Comparison of ENCODE assay signal across 21 cellular contexts in the genomic region with DNA sequence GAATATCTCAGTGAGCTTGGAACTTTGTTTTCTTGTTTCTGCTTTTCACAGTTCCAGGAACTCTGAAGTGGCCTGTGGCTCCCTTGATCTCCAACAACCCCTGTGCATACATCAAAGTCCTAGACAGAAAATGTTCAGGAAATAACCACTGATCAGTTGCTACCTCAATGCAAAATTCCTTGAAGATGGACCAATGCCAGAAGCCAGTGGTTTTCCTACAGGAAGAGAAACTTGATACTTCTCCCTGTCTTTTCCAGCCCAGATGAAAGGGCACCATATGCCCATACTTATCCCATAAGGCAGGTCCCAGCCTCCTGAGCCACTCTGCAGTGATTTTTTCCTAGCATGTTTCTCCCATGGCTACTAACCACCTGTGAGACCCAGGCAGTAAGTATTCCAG. TPM values are rescaled to one million over a fixed set of nuclear protein-coding genes. Genes with fewer than 3 reads are reported as not detected.
A peak's percentile ranks its signal among the peaks of the same experiment; 100 is the strongest.
DNase-seq lines count a peak whose midpoint lies in the region; ATAC-seq and TF ChIP-seq lines count a peak whose summit lies in the region.
"Had no signal": no experiment of that assay in that cellular context is flagged by ENCODE, and none has a peak within 500 bp of the region (broad histone marks: within the 10 kb centered on the region; RNA-seq: fewer than 3 reads in every experiment).

No MANE protein-coding gene starts in this region.

- no peak for TF ChIP-seq CTCF in AG10803 (conservative IDR thresholded peaks at IDR 0.05; ENCODE audit: low read length)
- no peak for TF ChIP-seq CTCF in SK-N-SH (IDR thresholded peaks at IDR 0.05)
- no peak for TF ChIP-seq CTCF in gastroesophageal sphincter (IDR thresholded peaks at IDR 0.05)

- H3K79me2 ChIP-seq in SK-N-SH (ENCODE audit: insufficient read depth) (no peaks in the 10 kb centered on the region), GM23248 (ENCODE audit: insufficient read depth) (no peaks in the 10 kb centered on the region)

- DNase-seq in AG10803 (ENCODE audit: low read depth): peak; percentile 41
- peak; percentile 18 for DNase-seq in HK-2 (ENCODE audit: unreplicated experiment)
- DNase-seq in SK-N-SH: no peak
- DNase-seq in glomerular visceral epithelial cell (ENCODE audit: extremely low spot score): peak; percentile 69
- no peak for DNase-seq in GM23248
- DNase-seq: activated effector memory CD4-positive, alpha-beta T cell treated with anti-CD3 and anti-CD28 coated beads, Interleukin-2, amount 50 U/mL, for 16 hours; anterior cingulate cortex; CD8-positive, alpha-beta T cell; Karpas-422; natural killer cell; NCI-H146; NCI-H510A treated with DMSO at 0.1 percent for 48 hours; Peyer's patch; psoas muscle; uterus; WERI-Rb-1 had no signal

- peaks cover 10% of the 10 kb centered on the region in 2 experiments; a peak in 3 of 4 replicates for H3K4me1 ChIP-seq in SK-N-SH (ENCODE audit: control insufficient read depth in 1 of 2, insufficient read depth in 2 of 2, low read depth in 1 of 2, low read length in 1 of 2)
- H3K4me1 ChIP-seq in gastroesophageal sphincter: peaks cover 6 to 20% (median 12%) of the 10 kb centered on the region in 3 donors
- peaks cover 17% of the 10 kb centered on the region for H3K4me1 ChIP-seq in GM23248 (ENCODE audit: insufficient read depth)
- H3K4me1 ChIP-seq: psoas muscle, uterus had no signal

- TF ChIP-seq POLR2A in gastroesophageal sphincter (IDR thresholded peaks at IDR 0.05): no peak

- H3K27ac Mint-ChIP-seq in stimulated activated memory B cell treated with anti-CD40 and anti-IgM and Interleukin-4, amounts not matched to agents 10 μg/mL and 1 μg/mL and 100 μg/mL, for 72 hours: no peak overlapping the region
- no peak overlapping the region for H3K27ac Mint-ChIP-seq in activated T-helper 17 cell treated with anti-CD3 and anti-CD28 coated beads, Interleukin-2, amount 50 U/mL, for 72 hours
- H3K27ac Mint-ChIP-seq: CD8-positive, alpha-beta T cell; dendritic cell treated with granulocyte-macrophage colony-stimulating factor and Interleukin-4, amounts not matched to agents 40 ng/mL and 50 ng/mL, for 4 days; natural killer cell had no signal

- no peak overlapping the region for H3K4me3 Mint-ChIP-seq in stimulated activated memory B cell treated with anti-CD40 and anti-IgM and Interleukin-4, amounts not matched to agents 10 μg/mL and 1 μg/mL and 100 μg/mL, for 72 hours
- H3K4me3 Mint-ChIP-seq in activated T-helper 17 cell treated with anti-CD3 and anti-CD28 coated beads, Interleukin-2, amount 50 U/mL, for 72 hours: no peak overlapping the region
- H3K4me3 Mint-ChIP-seq: CD8-positive, alpha-beta T cell; dendritic cell treated with granulocyte-macrophage colony-stimulating factor and Interleukin-4, amounts not matched to agents 40 ng/mL and 50 ng/mL, for 4 days; natural killer cell had no signal

- POLR2A ChIA-PET in SK-N-SH (lab: Yijun Ruan, JAX): no interaction called here

- CTCF ChIA-PET in SK-N-SH (lab: Yijun Ruan, JAX): interaction anchor here (1.1 kb wide), 1 partner anchor 308 kb away, joined by 4 read pairs; no protein-coding TSS in a partner anchor

- H4K20me1 ChIP-seq in SK-N-SH (ENCODE audit: insufficient read depth): no peaks in the 10 kb centered on the region
- no peaks in the 10 kb centered on the region for H4K20me1 ChIP-seq in GM23248 (ENCODE audit: insufficient read depth)

- no peak overlapping the region for H3K9ac ChIP-seq in SK-N-SH
- H3K9ac ChIP-seq in GM23248: no peak overlapping the region

- H3K9me3 ChIP-seq in SK-N-SH (no peaks in the 10 kb centered on the region), gastroesophageal sphincter (no peaks in the 10 kb centered on the region), GM23248 (ENCODE audit: low read depth) (no peaks in the 10 kb centered on the region)
- H3K9me3 ChIP-seq: Peyer's patch, psoas muscle, uterus had no signal

- H3K27me3 Mint-ChIP-seq in stimulated activated memory B cell treated with anti-CD40 and anti-IgM and Interleukin-4, amounts not matched to agents 10 μg/mL and 1 μg/mL and 100 μg/mL, for 72 hours: no peaks in the 10 kb centered on the region
- no peaks in the 10 kb centered on the region for H3K27me3 Mint-ChIP-seq in activated T-helper 17 cell treated with anti-CD3 and anti-CD28 coated beads, Interleukin-2, amount 50 U/mL, for 72 hours
- H3K27me3 Mint-ChIP-seq: dendritic cell treated with granulocyte-macrophage colony-stimulating factor and Interleukin-4, amounts not matched to agents 40 ng/mL and 50 ng/mL, for 4 days had no signal

- H3K27me3 ChIP-seq in SK-N-SH (ENCODE audit: insufficient read depth): no peaks in the 10 kb centered on the region
- H3K27me3 ChIP-seq in gastroesophageal sphincter: no peaks in the 10 kb centered on the region
- no peaks in the 10 kb centered on the region for H3K27me3 ChIP-seq in GM23248 (replicated peaks; ENCODE audit: insufficient read depth)
- H3K27me3 ChIP-seq: Peyer's patch, uterus had no signal

- H2AFZ ChIP-seq in SK-N-SH (ENCODE audit: low read depth) (no peak overlapping the region), GM23248 (no peak overlapping the region)

- H3K27ac ChIP-seq in SK-N-SH (ENCODE audit: low read depth in 2 of 2, low read length in 1 of 2) (peak overlapping the region in 1 of 2 experiments; percentile 53; a peak in 1 of 4 replicates), gastroesophageal sphincter (no peak overlapping the region), GM23248 (no peak overlapping the region)
- H3K27ac ChIP-seq: HL-60, psoas muscle, uterus, WERI-Rb-1 had no signal

- H3K36me3 Mint-ChIP-seq in stimulated activated memory B cell treated with anti-CD40 and anti-IgM and Interleukin-4, amounts not matched to agents 10 μg/mL and 1 μg/mL and 100 μg/mL, for 72 hours: peaks cover 25% of the 10 kb centered on the region
- peaks cover 23% of the 10 kb centered on the region for H3K36me3 Mint-ChIP-seq in activated T-helper 17 cell treated with anti-CD3 and anti-CD28 coated beads, Interleukin-2, amount 50 U/mL, for 72 hours (ENCODE audit: low read depth)

- H3K4me3 ChIP-seq in AG10803 (ENCODE audit: low read length) (no peak overlapping the region), SK-N-SH (ENCODE audit: low read depth in 2 of 2, low read length in 1 of 2) (no peak overlapping the region), gastroesophageal sphincter (no peak overlapping the region), GM23248 (no peak overlapping the region)
- H3K4me3 ChIP-seq: Peyer's patch, psoas muscle, uterus had no signal

- H3F3A ChIP-seq in SK-N-SH (replicated peaks; ENCODE audit: insufficient read depth): no peaks in the 10 kb centered on the region
- peaks cover 7% of the 10 kb centered on the region for H3F3A ChIP-seq in GM23248 (ENCODE audit: insufficient read depth)

- no peaks in the 10 kb centered on the region for H3K9me3 Mint-ChIP-seq in stimulated activated memory B cell treated with anti-CD40 and anti-IgM and Interleukin-4, amounts not matched to agents 10 μg/mL and 1 μg/mL and 100 μg/mL, for 72 hours
- no peaks in the 10 kb centered on the region for H3K9me3 Mint-ChIP-seq in activated T-helper 17 cell treated with anti-CD3 and anti-CD28 coated beads, Interleukin-2, amount 50 U/mL, for 72 hours
- H3K9me3 Mint-ChIP-seq: CD8-positive, alpha-beta T cell; dendritic cell treated with granulocyte-macrophage colony-stimulating factor and Interleukin-4, amounts not matched to agents 40 ng/mL and 50 ng/mL, for 4 days; natural killer cell had no signal

- peaks cover 0 to 7% of the 10 kb centered on the region in 2 experiments for H3K36me3 ChIP-seq in SK-N-SH (replicated peaks in 1 of 2; ENCODE audit: control insufficient read depth in 1 of 2, insufficient read depth in 2 of 2, low read length in 1 of 2)
- peaks cover 0 to 7% of the 10 kb centered on the region in 2 donors for H3K36me3 ChIP-seq in gastroesophageal sphincter
- no peaks in the 10 kb centered on the region for H3K36me3 ChIP-seq in GM23248 (ENCODE audit: low read depth)
- H3K36me3 ChIP-seq: Peyer's patch, uterus, WERI-Rb-1 had no signal

- TF ChIP-seq EP300 in SK-N-SH (IDR thresholded peaks at IDR 0.05; ENCODE audit: borderline replicate concordance in 1 of 2, low read depth in 1 of 2, low read length in 1 of 2) (no peak), gastroesophageal sphincter (IDR thresholded peaks at IDR 0.05) (no peak)

- no peak for TF ChIP-seq RAD21 in SK-N-SH (IDR thresholded peaks at IDR 0.05; ENCODE audit: low read length)

- ATAC-seq in gastroesophageal sphincter: no peak
- no peak for ATAC-seq in stimulated activated memory B cell treated with anti-CD40 and anti-IgM and Interleukin-4, amounts not matched to agents 10 μg/mL and 1 μg/mL and 100 μg/mL, for 72 hours
- ATAC-seq in activated T-helper 17 cell treated with anti-CD3 and anti-CD28 coated beads, Interleukin-2, amount 50 U/mL, for 72 hours (replicated peaks): no peak
- ATAC-seq: CD8-positive, alpha-beta T cell; natural killer cell; psoas muscle had no signal

- H3K4me1 Mint-ChIP-seq in stimulated activated memory B cell treated with anti-CD40 and anti-IgM and Interleukin-4, amounts not matched to agents 10 μg/mL and 1 μg/mL and 100 μg/mL, for 72 hours: no peaks in the 10 kb centered on the region
- H3K4me1 Mint-ChIP-seq in activated T-helper 17 cell treated with anti-CD3 and anti-CD28 coated beads, Interleukin-2, amount 50 U/mL, for 72 hours: no peaks in the 10 kb centered on the region

- no peak overlapping the region for H3K4me2 ChIP-seq in SK-N-SH
- H3K4me2 ChIP-seq in GM23248 (ENCODE audit: unreplicated experiment): no peak overlapping the region

- H3K9me2 ChIP-seq in SK-N-SH: no peaks in the 10 kb centered on the region
- no peaks in the 10 kb centered on the region for H3K9me2 ChIP-seq in GM23248 (ENCODE audit: insufficient read depth)

- in situ Hi-C loops in GM23248 (cut with MboI): no loop called here

TF ChIP-seq in SK-N-SH, 30 proteins besides CTCF, POLR2A, EP300 and RAD21 (continues in another document):
- no peak for TF ChIP-seq SMC3 (IDR thresholded peaks at IDR 0.05; ENCODE audit: low read depth, low read length)
- peak; percentile 81 for TF ChIP-seq NFIC (IDR thresholded peaks at IDR 0.05; ENCODE audit: borderline replicate concordance)
- TF ChIP-seq GABPA (IDR thresholded peaks at IDR 0.05; ENCODE audit: low read depth): no peak
- no peak for TF ChIP-seq POLR2AphosphoS5 (IDR thresholded peaks at IDR 0.05; ENCODE audit: low read depth, low read length)
- no peak for TF ChIP-seq MEF2A (IDR thresholded peaks at IDR 0.05; ENCODE audit: borderline replicate concordance, low read depth)

RNA-seq across cellular contexts. Expression of gene CDRT4, which starts 12.3 kb away (rescaled TPM):
- polyA plus RNA-seq in SK-N-SH (2012; rRNA removed) (3.8 and 4.6 TPM in 2 replicates), GM23248 (2016; fragmentation: Nextera tagmentation; extraction: Ambion mirVana) (3.0 and 4.1 TPM in 2 replicates)
- 0.15 and 0.39 TPM in 2 replicates for polyA plus RNA-seq in SK-N-SH (2012; cell fraction: cytosol; rRNA removed)
- polyA plus RNA-seq in SK-N-SH (2012; cell fraction: nucleus; rRNA removed): 39.1 and 56.6 TPM in 2 replicates
- total RNA-seq in gastroesophageal sphincter: 1 to 10 TPM; 5.4 to 5.9 (median 5.5) TPM
- total RNA-seq in activated T-helper 17 cell treated with anti-CD3 and anti-CD28 coated beads, Interleukin-2, amount 50 U/mL, for 72 hours: 1 to 10 TPM; 5.8 to 8.0 TPM
- 3.8 and 23.3 TPM in 2 replicates for total RNA-seq in GM23248 (2014; rRNA removed; shearing (Covaris generic))

Comparison
In these comparisons a context has a peak if more than half of its experiments do, and no peak if none do; other contexts are left out.
1. DNase-seq: peak in AG10803 (single experiment), HK-2 (single experiment) and glomerular visceral epithelial cell (single experiment); none in SK-N-SH (single experiment) and GM23248 (single experiment).